In the genomic region with DNA sequence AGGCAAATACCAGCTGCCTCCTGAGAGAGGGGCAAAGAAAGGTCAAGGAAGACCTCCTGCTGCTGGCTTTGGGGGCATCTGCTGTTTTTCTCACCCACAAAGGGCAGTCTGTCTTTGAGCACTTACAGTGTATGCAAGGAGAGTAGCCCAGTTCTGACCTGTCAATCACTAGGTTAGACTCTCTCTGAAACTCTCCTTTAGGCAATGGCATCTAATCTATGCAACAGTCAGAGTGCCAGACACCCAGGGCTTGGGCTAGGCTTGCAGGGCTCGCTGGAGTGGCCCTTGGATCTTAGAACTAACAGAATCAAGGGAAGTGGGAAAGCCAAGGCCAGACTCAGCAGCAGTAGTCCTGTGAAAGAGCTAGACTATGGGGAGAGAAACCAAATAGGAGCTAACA, we compare ENCODE assay signal across 25 cellular contexts.
DNase-seq lines count a peak whose midpoint lies in the region; ATAC-seq, FAIRE-seq and TF ChIP-seq lines count a peak whose summit lies in the region.
"Had no signal": no experiment of that assay in that cellular context is flagged by ENCODE, and none has a peak within 500 bp of the region (broad histone marks: within the 10 kb centered on the region; RNA-seq: fewer than 3 reads in every experiment).

No MANE protein-coding gene starts in this region.

- H2BK120ac ChIP-seq in trophoblast cell (ENCODE audit: insufficient read depth, low read length, poor library complexity), result no peak overlapping the region

- H2AFZ ChIP-seq in OCI-LY1 (ENCODE audit: low read length) (no peak overlapping the region), trophoblast cell (ENCODE audit: insufficient read depth, low read length, poor library complexity) (no peak overlapping the region)

- no peaks in the 10 kb centered on the region for H3K9me2 ChIP-seq in OCI-LY1 (ENCODE audit: low read depth, low read length)

- no peak overlapping the region for H3K4ac ChIP-seq in trophoblast cell (ENCODE audit: low read depth, low read length)

- H2BK12ac ChIP-seq in trophoblast cell (ENCODE audit: low read length), result no peak overlapping the region

- H3K9ac ChIP-seq in OCI-LY1 (ENCODE audit: low read length) (peak overlapping the region; percentile 64), trophoblast cell (ENCODE audit: low read length) (no peak overlapping the region)

- H3K27me3 Mint-ChIP-seq in activated CD8-positive, alpha-beta memory T cell treated with anti-CD3 and anti-CD28 coated beads, Interleukin-2, amount 10 ng/mL, durations not matched to agents 7 days and 5 days, result no peaks in the 10 kb centered on the region
- H3K27me3 Mint-ChIP-seq: activated naive CD4-positive, alpha-beta T cell treated with anti-CD3 and anti-CD28 coated beads, Interleukin-2, amount 50 U/mL, for 24 hours; CD4-positive, alpha-beta T cell; memory B cell had no signal

- no peak for TF ChIP-seq CTCF in OCI-LY1 (IDR thresholded peaks at IDR 0.05; ENCODE audit: low read length)

- no peak overlapping the region for H3K14ac ChIP-seq in trophoblast cell (ENCODE audit: low read length)

- H3K36me3 Mint-ChIP-seq in activated CD8-positive, alpha-beta memory T cell treated with anti-CD3 and anti-CD28 coated beads, Interleukin-2, amount 10 ng/mL, durations not matched to agents 7 days and 5 days, result no peaks in the 10 kb centered on the region
- H3K36me3 Mint-ChIP-seq: activated naive CD4-positive, alpha-beta T cell treated with anti-CD3 and anti-CD28 coated beads, Interleukin-2, amount 50 U/mL, for 24 hours; memory B cell had no signal

- no peaks in the 10 kb centered on the region for H3K36me3 ChIP-seq in OCI-LY1 (ENCODE audit: insufficient read depth, low read length)
- H3K36me3 ChIP-seq in trophoblast cell (ENCODE audit: control insufficient read depth in 1 of 2, insufficient read depth in 2 of 2, low read length in 2 of 2), result no peaks in the 10 kb centered on the region
- H3K36me3 ChIP-seq: breast epithelium, heart right ventricle, Peyer's patch had no signal

- no peak overlapping the region for H4K8ac ChIP-seq in trophoblast cell (ENCODE audit: low read depth, low read length)

- WGBS in trophoblast cell (ENCODE audit: extremely low coverage, insufficient coverage, insufficient read length), result no CpG with 5 or more reads among the region's 1 CpG

- peaks cover 2% of the 10 kb centered on the region for H3K79me1 ChIP-seq in trophoblast cell (ENCODE audit: low read length)

- no peak for ATAC-seq in HG03521 (IDR thresholded peaks at IDR 0.05; ENCODE audit: unreplicated experiment)
- no peak for ATAC-seq in activated CD8-positive, alpha-beta memory T cell treated with anti-CD3 and anti-CD28 coated beads, Interleukin-2, amount 10 ng/mL, durations not matched to agents 7 days and 5 days
- ATAC-seq: left colon; stimulated activated naive CD8-positive, alpha-beta T cell treated with anti-CD3 and anti-CD28 coated beads, Interleukin-15, Interleukin-2, amounts not matched to agents 100 U/mL and 50 U/mL, for 24 hours had no signal

- FAIRE-seq in GM12892 (lab: Jason Lieb, UNC), result no peak

- H2BK5ac ChIP-seq in trophoblast cell (ENCODE audit: low read depth, low read length, poor library complexity), result no peak overlapping the region

- peak; percentile 80 for DNase-seq in ELF-1 (ENCODE audit: low read depth, low spot score)
- DNase-seq in iPS-NIHi11 (ENCODE audit: low spot score), result peak; percentile 41
- no peak for DNase-seq in trophoblast cell
- no peak for DNase-seq in GM12892 (ENCODE audit: insufficient read length)
- no peak for DNase-seq in activated CD8-positive, alpha-beta memory T cell treated with anti-CD3 and anti-CD28 coated beads, Interleukin-2, amount 10 ng/mL, durations not matched to agents 7 days and 5 days
- DNase-seq in activated CD4-positive, alpha-beta T cell treated with anti-CD3 and anti-CD28 coated beads, Interleukin-2, amount 50 U/mL, for 48 hours, result no peak
- DNase-seq: activated CD4-positive, alpha-beta T cell treated with anti-CD3 and anti-CD28 coated beads for 48 hours; amygdala; CD4-positive, alpha-beta T cell; effector memory CD4-positive, alpha-beta T cell; heart right ventricle; IMR-90; left colon; NCI-H146; NCI-H2107; NCI-H446 treated with DMSO at 0.1 percent for 48 hours; Peyer's patch; SHP77 treated with DMSO at 0.1 percent for 48 hours; stimulated activated naive CD8-positive, alpha-beta T cell treated with anti-CD3 and anti-CD28 coated beads, Interleukin-15, Interleukin-2, amounts not matched to agents 100 U/mL and 50 U/mL, for 24 hours; testis had no signal

- CTCF ChIA-PET in activated CD8-positive, alpha-beta memory T cell treated with anti-CD3 and anti-CD28 coated beads, Interleukin-2, amount 10 ng/mL, durations not matched to agents 7 days and 5 days (lab: Charles Lee), result no interaction called here

- H3K4me3 ChIP-seq in OCI-LY1 (ENCODE audit: low read depth, low read length, poor library complexity, severe bottlenecking) (no peak overlapping the region), trophoblast cell (ENCODE audit: low read depth, low read length) (no peak overlapping the region)
- H3K4me3 ChIP-seq: breast epithelium, heart right ventricle, Peyer's patch, testis had no signal

- no peak overlapping the region for H3K27ac Mint-ChIP-seq in activated CD8-positive, alpha-beta memory T cell treated with anti-CD3 and anti-CD28 coated beads, Interleukin-2, amount 10 ng/mL, durations not matched to agents 7 days and 5 days
- H3K27ac Mint-ChIP-seq: activated naive CD4-positive, alpha-beta T cell treated with anti-CD3 and anti-CD28 coated beads, Interleukin-2, amount 50 U/mL, for 24 hours; CD4-positive, alpha-beta T cell; memory B cell had no signal

- H2AK5ac ChIP-seq in trophoblast cell (ENCODE audit: low read length), result no peak overlapping the region

- no peaks in the 10 kb centered on the region for H3F3A ChIP-seq in OCI-LY1 (ENCODE audit: insufficient read depth, low read length)

- H3K9me3 ChIP-seq in OCI-LY1 (ENCODE audit: low read length), result no peaks in the 10 kb centered on the region
- no peaks in the 10 kb centered on the region for H3K9me3 ChIP-seq in trophoblast cell (ENCODE audit: insufficient read depth, low read depth, low read length)
- H3K9me3 ChIP-seq: breast epithelium, heart right ventricle, Peyer's patch, testis had no signal

- H3K4me3 Mint-ChIP-seq in activated CD8-positive, alpha-beta memory T cell treated with anti-CD3 and anti-CD28 coated beads, Interleukin-2, amount 10 ng/mL, durations not matched to agents 7 days and 5 days, result no peak overlapping the region
- H3K4me3 Mint-ChIP-seq: activated naive CD4-positive, alpha-beta T cell treated with anti-CD3 and anti-CD28 coated beads, Interleukin-2, amount 50 U/mL, for 24 hours; CD4-positive, alpha-beta T cell; memory B cell had no signal

- peaks cover 13% of the 10 kb centered on the region for H3K9me3 Mint-ChIP-seq in activated CD8-positive, alpha-beta memory T cell treated with anti-CD3 and anti-CD28 coated beads, Interleukin-2, amount 10 ng/mL, durations not matched to agents 7 days and 5 days (ENCODE audit: low read depth)

- H4K91ac ChIP-seq in trophoblast cell (ENCODE audit: low read depth, low read length), result no peak overlapping the region

- H3K4me1 ChIP-seq in OCI-LY1 (ENCODE audit: insufficient read depth, low read length, severe bottlenecking) (peaks cover 94% of the 10 kb centered on the region), trophoblast cell (ENCODE audit: control insufficient read depth in 1 of 2, insufficient read depth in 2 of 2, low read length in 2 of 2) (peaks cover 0 to 4% of the 10 kb centered on the region in 2 experiments)
- H3K4me1 ChIP-seq: breast epithelium, Peyer's patch, testis had no signal

- TF ChIP-seq POLR2A in GM12892 (IDR thresholded peaks at IDR 0.05; ENCODE audit: low read depth, low read length), result no peak

- H3K27ac ChIP-seq in OCI-LY1 (ENCODE audit: low read depth, low read length, poor library complexity, severe bottlenecking) (peak overlapping the region; percentile 90), trophoblast cell (ENCODE audit: low read depth, low read length) (peak overlapping the region; percentile 50)
- H3K27ac ChIP-seq: breast epithelium, heart right ventricle, Peyer's patch, testis had no signal

- H3K4me1 Mint-ChIP-seq in activated CD8-positive, alpha-beta memory T cell treated with anti-CD3 and anti-CD28 coated beads, Interleukin-2, amount 10 ng/mL, durations not matched to agents 7 days and 5 days, result no peaks in the 10 kb centered on the region
- H3K4me1 Mint-ChIP-seq: activated naive CD4-positive, alpha-beta T cell treated with anti-CD3 and anti-CD28 coated beads, Interleukin-2, amount 50 U/mL, for 24 hours; memory B cell had no signal

- H3K4me2 ChIP-seq in OCI-LY1 (ENCODE audit: low read length), result peak overlapping the region; percentile 47
- no peak overlapping the region for H3K4me2 ChIP-seq in trophoblast cell (ENCODE audit: low read length)

- H3K27me3 ChIP-seq in OCI-LY1 (ENCODE audit: insufficient read depth, low read length) (no peaks in the 10 kb centered on the region), trophoblast cell (ENCODE audit: insufficient read depth, low read length) (no peaks in the 10 kb centered on the region)
- H3K27me3 ChIP-seq: breast epithelium, heart right ventricle, Peyer's patch, testis had no signal

- H4K20me1 ChIP-seq in OCI-LY1 (ENCODE audit: insufficient read depth, low read length), result no peaks in the 10 kb centered on the region

- no peak overlapping the region for H3K23ac ChIP-seq in trophoblast cell (ENCODE audit: low read length)

- no peak overlapping the region for H3K18ac ChIP-seq in trophoblast cell (ENCODE audit: low read length)

- no peak overlapping the region for H4K12ac ChIP-seq in trophoblast cell (ENCODE audit: low read depth, low read length)

- H3K79me2 ChIP-seq in OCI-LY1 (ENCODE audit: insufficient read depth, low read length), result no peaks in the 10 kb centered on the region
- no peaks in the 10 kb centered on the region for H3K79me2 ChIP-seq in trophoblast cell (ENCODE audit: control insufficient read depth, insufficient read depth, low read length, poor library complexity)

Comparison
In these comparisons a context has a peak if more than half of its experiments do, and no peak if none do; other contexts are left out.
1. DNase-seq: peak in ELF-1 (single experiment) and iPS-NIHi11 (single experiment); none in trophoblast cell (0 of 2), GM12892 (single experiment), activated CD8-positive, alpha-beta memory T cell treated with anti-CD3 and anti-CD28 coated beads, Interleukin-2, amount 10 ng/mL, durations not matched to agents 7 days and 5 days (single experiment) and activated CD4-positive, alpha-beta T cell treated with anti-CD3 and anti-CD28 coated beads, Interleukin-2, amount 50 U/mL, for 48 hours (0 of 2).